Comparison of ENCODE assay signal across 21 cellular contexts in genomic region chr16:31038993-31039392, GRCh38.
"Had no signal": no experiment of that assay in that cellular context is flagged by ENCODE, and none has a peak within 500 bp of the region (broad histone marks: within the 10 kb centered on the region; RNA-seq: fewer than 3 reads in every experiment).

No MANE protein-coding gene starts in this region.

- H3K27ac ChIP-seq: body of pancreas, esophagus squamous epithelium, gastrocnemius medialis, thyroid gland, upper lobe of right lung had no signal

- H3K4me3 ChIP-seq: body of pancreas, esophagus squamous epithelium, gastrocnemius medialis, mucosa of descending colon, thyroid gland, upper lobe of right lung had no signal

- H3K9me3 ChIP-seq: body of pancreas, esophagus squamous epithelium, gastrocnemius medialis, mucosa of descending colon, SK-N-SH, thyroid gland, upper lobe of right lung had no signal

- H3K4me2 ChIP-seq: SK-N-SH had no signal

- DNase-seq: activated CD4-positive, alpha-beta T cell treated with anti-CD3 and anti-CD28 coated beads for 48 hours; activated CD8-positive, alpha-beta memory T cell treated with anti-CD3 and anti-CD28 coated beads, Interleukin-2, amount 10 ng/mL, durations not matched to agents 7 days and 5 days; activated CD8-positive, alpha-beta T cell treated with anti-CD3 and anti-CD28 coated beads for 36 hours; activated gamma-delta T cell treated with Interleukin-2 at 50 U/mL for 16 hours; body of pancreas; endodermal cell; esophagus squamous epithelium; gastrocnemius medialis; islet precursor cell; left colon; mesenchymal stem cell; mucosa of descending colon; nephron progenitor cell; occipital lobe; SK-N-SH; small intestine; stimulated activated CD4-positive, alpha-beta T cell treated with anti-CD3 and anti-CD28 coated beads, Interleukin-2, amount 100 ng/mL, for 24 hours; thyroid gland; upper lobe of right lung had no signal

- H3K27ac Mint-ChIP-seq: activated CD8-positive, alpha-beta memory T cell treated with anti-CD3 and anti-CD28 coated beads, Interleukin-2, amount 10 ng/mL, durations not matched to agents 7 days and 5 days; activated CD8-positive, alpha-beta T cell treated with anti-CD3 and anti-CD28 coated beads for 36 hours; activated naive CD8-positive, alpha-beta T cell; endodermal cell; nephron progenitor cell; stimulated activated memory B cell treated with anti-CD40 and anti-IgM and Interleukin-4, amounts not matched to agents 10 μg/mL and 1 μg/mL and 100 μg/mL, for 72 hours had no signal

- H3K9ac ChIP-seq: SK-N-SH had no signal

- H3K27me3 ChIP-seq: body of pancreas, esophagus squamous epithelium, gastrocnemius medialis, thyroid gland, upper lobe of right lung had no signal

- H3K4me3 Mint-ChIP-seq: activated CD8-positive, alpha-beta memory T cell treated with anti-CD3 and anti-CD28 coated beads, Interleukin-2, amount 10 ng/mL, durations not matched to agents 7 days and 5 days; activated CD8-positive, alpha-beta T cell treated with anti-CD3 and anti-CD28 coated beads for 36 hours; activated naive CD8-positive, alpha-beta T cell; endodermal cell; nephron progenitor cell; stimulated activated memory B cell treated with anti-CD40 and anti-IgM and Interleukin-4, amounts not matched to agents 10 μg/mL and 1 μg/mL and 100 μg/mL, for 72 hours had no signal

- H3K27me3 Mint-ChIP-seq: activated CD8-positive, alpha-beta memory T cell treated with anti-CD3 and anti-CD28 coated beads, Interleukin-2, amount 10 ng/mL, durations not matched to agents 7 days and 5 days; activated CD8-positive, alpha-beta T cell treated with anti-CD3 and anti-CD28 coated beads for 36 hours; activated naive CD8-positive, alpha-beta T cell; stimulated activated memory B cell treated with anti-CD40 and anti-IgM and Interleukin-4, amounts not matched to agents 10 μg/mL and 1 μg/mL and 100 μg/mL, for 72 hours had no signal

- H3K9me3 Mint-ChIP-seq: activated CD8-positive, alpha-beta T cell treated with anti-CD3 and anti-CD28 coated beads for 36 hours; endodermal cell; nephron progenitor cell; stimulated activated memory B cell treated with anti-CD40 and anti-IgM and Interleukin-4, amounts not matched to agents 10 μg/mL and 1 μg/mL and 100 μg/mL, for 72 hours had no signal

- H3K36me3 Mint-ChIP-seq: activated naive CD8-positive, alpha-beta T cell had no signal

- H3K9me2 ChIP-seq: SK-N-SH had no signal
